ENCODE assay signal across 30 cellular contexts in genomic region chr1:246510147-246511030, GRCh38.
"Had no signal": no experiment of that assay in that cellular context is flagged by ENCODE, and none has a peak within 500 bp of the region (broad histone marks: within the 10 kb centered on the region; RNA-seq: fewer than 3 reads in every experiment).

No MANE protein-coding gene starts in this region.

- FAIRE-seq: pancreas, urothelium cell line had no signal

- H3K4me2 ChIP-seq: neural progenitor cell, smooth muscle cell had no signal

- H3K27me3 ChIP-seq: neural progenitor cell, pancreas, spleen, suprapubic skin, testis, tibial artery, transverse colon, vagina had no signal

- H3K9ac ChIP-seq: neural progenitor cell had no signal

- H3K4me3 Mint-ChIP-seq: nephron; neural progenitor cell; stimulated activated memory B cell treated with anti-CD40 and anti-IgM and Interleukin-4, amounts not matched to agents 10 μg/mL and 1 μg/mL and 100 μg/mL, for 72 hours; stimulated activated naive CD8-positive, alpha-beta T cell treated with anti-CD3 and anti-CD28 coated beads, Interleukin-15, amount 100 ng/mL, for 72 hours; type B pancreatic cell had no signal

- H3K4me3 ChIP-seq: neural progenitor cell, pancreas, psoas muscle, skin epidermis, smooth muscle cell, spleen, suprapubic skin, testis, tibial artery, transverse colon, vagina had no signal

- H3K27me3 Mint-ChIP-seq: naive thymus-derived CD4-positive, alpha-beta T cell; stimulated activated memory B cell treated with anti-CD40 and anti-IgM and Interleukin-4, amounts not matched to agents 10 μg/mL and 1 μg/mL and 100 μg/mL, for 72 hours; stimulated activated naive CD8-positive, alpha-beta T cell treated with anti-CD3 and anti-CD28 coated beads, Interleukin-15, amount 100 ng/mL, for 72 hours had no signal

- H3K27ac Mint-ChIP-seq: naive thymus-derived CD4-positive, alpha-beta T cell; natural killer cell; nephron; neural progenitor cell; stimulated activated memory B cell treated with anti-CD40 and anti-IgM and Interleukin-4, amounts not matched to agents 10 μg/mL and 1 μg/mL and 100 μg/mL, for 72 hours; stimulated activated naive CD8-positive, alpha-beta T cell treated with anti-CD3 and anti-CD28 coated beads, Interleukin-15, amount 100 ng/mL, for 72 hours; type B pancreatic cell had no signal

- H3K36me3 Mint-ChIP-seq: natural killer cell; neural progenitor cell; stimulated activated memory B cell treated with anti-CD40 and anti-IgM and Interleukin-4, amounts not matched to agents 10 μg/mL and 1 μg/mL and 100 μg/mL, for 72 hours; type B pancreatic cell had no signal

- H3K9me3 ChIP-seq: pancreas, testis had no signal

- ATAC-seq: naive thymus-derived CD4-positive, alpha-beta T cell; natural killer cell; pancreas; psoas muscle; right cardiac atrium; sciatic nerve; stimulated activated memory B cell treated with anti-CD40 and anti-IgM and Interleukin-4, amounts not matched to agents 10 μg/mL and 1 μg/mL and 100 μg/mL, for 72 hours; stimulated activated naive CD8-positive, alpha-beta T cell treated with anti-CD3 and anti-CD28 coated beads, Interleukin-15, amount 100 ng/mL, for 72 hours; stimulated activated naive CD8-positive, alpha-beta T cell treated with anti-CD3 and anti-CD28 coated beads, Interleukin-15, Interleukin-2, amounts not matched to agents 100 U/mL and 50 U/mL, for 24 hours had no signal

- H3K36me3 ChIP-seq: neural progenitor cell, neutrophil, pancreas, spleen, suprapubic skin, tibial artery, transverse colon, vagina had no signal

- H3K27ac ChIP-seq: neural progenitor cell, neutrophil, pancreas, psoas muscle, skin epidermis, spleen, suprapubic skin, testis, tibial artery, transverse colon, vagina had no signal

- DNase-seq: naive thymus-derived CD4-positive, alpha-beta T cell; natural killer cell; nucleus accumbens; pancreas; psoas muscle; right cardiac atrium; spleen; stimulated activated CD4-positive, alpha-beta T cell treated with anti-CD3 and anti-CD28 coated beads, Interleukin-12 subunit alpha, Interleukin-12 subunit beta, amount 100 ng/mL, for 4 hours; stimulated activated CD4-positive, alpha-beta T cell treated with anti-CD3 and anti-CD28 coated beads, Interleukin-1b, Interleukin-23, amount 100 ng/mL, for 48 hours; stimulated activated CD4-positive, alpha-beta T cell treated with anti-CD3 and anti-CD28 coated beads, Interleukin-4, amount 100 ng/mL, for 1 hour; stimulated activated CD4-positive, alpha-beta T cell treated with anti-CD3 and anti-CD28 coated beads, Interleukin-4, amount 100 ng/mL, for 4 hours; stimulated activated CD8-positive, alpha-beta memory T cell treated with anti-CD3 and anti-CD28 coated beads, Interleukin-4, amount 100 ng/mL, for 48 hours; stimulated activated naive CD4-positive, alpha-beta T cell; stimulated activated naive CD8-positive, alpha-beta T cell treated with anti-CD3 and anti-CD28 coated beads, Interleukin-15, amount 100 ng/mL, for 72 hours; stimulated activated naive CD8-positive, alpha-beta T cell treated with anti-CD3 and anti-CD28 coated beads, Interleukin-15, Interleukin-2, amounts not matched to agents 100 U/mL and 50 U/mL, for 24 hours; substantia nigra; testis; tibial artery; transverse colon had no signal

- H3K9me3 Mint-ChIP-seq: natural killer cell; stimulated activated memory B cell treated with anti-CD40 and anti-IgM and Interleukin-4, amounts not matched to agents 10 μg/mL and 1 μg/mL and 100 μg/mL, for 72 hours; type B pancreatic cell had no signal

- H3K4me1 ChIP-seq: testis had no signal

- H2AFZ ChIP-seq: neural progenitor cell had no signal
